Comparison of ENCODE assay signal across 8 cellular contexts in genomic region chr11:7986768-7987559, GRCh38. TPM values are rescaled to one million over a fixed set of nuclear protein-coding genes. Genes with fewer than 3 reads are reported as not detected.
A peak's percentile ranks its signal among the peaks of the same experiment; 100 is the strongest.
DNase-seq lines count a peak whose midpoint lies in the region; ATAC-seq and TF ChIP-seq lines count a peak whose summit lies in the region.

Gene EIF3F, plus strand, starts transcription at chr11:7987337. Its CDS starts 16 bp downstream, at chr11:7987353.

- no peaks in the 10 kb centered on the region for H3K27me3 Mint-ChIP-seq in activated naive CD4-positive, alpha-beta T cell treated with anti-CD3 and anti-CD28 coated beads, Interleukin-2, amount 50 U/mL, for 24 hours

- CTCF ChIA-PET in GM10248 (lab: Yijun Ruan, JAX), result interaction anchor here (0.6 to 4.3 kb wide), 34 partner anchors 9 to 889 kb away, joined by 3 to 72 read pairs (median 4); partner anchors contain the start of genes LMO1 and NLRP10

- ATAC-seq in HG02610 (IDR thresholded peaks at IDR 0.05; ENCODE audit: unreplicated experiment) (peak; percentile 96), SK-N-SH treated with all-trans-retinoic acid at 6 μM for 48 hours (peak; percentile 100)

- H3K27ac ChIP-seq in temporal lobe (ENCODE audit: low read depth, low read length), result no peak within 1 kb of the TSS

- POLR2A ChIA-PET in GM10248 (lab: Yijun Ruan, JAX), result interaction anchor here (0.8 kb wide), 1 partner anchor 10 kb away, joined by 3 read pairs; no protein-coding TSS in a partner anchor

- peak within 1 kb of the TSS; percentile 98 for H3K27ac Mint-ChIP-seq in activated naive CD4-positive, alpha-beta T cell treated with anti-CD3 and anti-CD28 coated beads, Interleukin-2, amount 50 U/mL, for 24 hours

- peak; percentile 87 for TF ChIP-seq CTCF in GM10248 (IDR thresholded peaks at IDR 0.05; ENCODE audit: control extremely low read depth, extremely low read depth, low read depth, missing control alignments)

- H3K4me3 Mint-ChIP-seq in activated naive CD4-positive, alpha-beta T cell treated with anti-CD3 and anti-CD28 coated beads, Interleukin-2, amount 50 U/mL, for 24 hours, result peak within 1 kb of the TSS; percentile 97

- peaks cover 49% of the 10 kb centered on the region for H3K4me1 Mint-ChIP-seq in activated naive CD4-positive, alpha-beta T cell treated with anti-CD3 and anti-CD28 coated beads, Interleukin-2, amount 50 U/mL, for 24 hours

- peaks cover 13% of the 10 kb centered on the region for H3K36me3 Mint-ChIP-seq in activated naive CD4-positive, alpha-beta T cell treated with anti-CD3 and anti-CD28 coated beads, Interleukin-2, amount 50 U/mL, for 24 hours

- DNase-seq in GM10248 (ENCODE audit: extremely low spot score), result peak; percentile 93
- peak; percentile 99 for DNase-seq in NCI-H1092 (lab: John Stamatoyannopoulos, UW)
- DNase-seq in glomerular endothelial cell (ENCODE audit: extremely low read depth, low read depth, low spot score), result peak; percentile 100
- DNase-seq in occipital lobe (lab: John Stamatoyannopoulos, UW), result peak; percentile 92

- H3K9me3 Mint-ChIP-seq in activated naive CD4-positive, alpha-beta T cell treated with anti-CD3 and anti-CD28 coated beads, Interleukin-2, amount 50 U/mL, for 24 hours, result no peaks in the 10 kb centered on the region

TF ChIP-seq in SK-N-SH treated with all-trans-retinoic acid at 6 μM for 48 hours, 23 proteins besides CTCF, POLR2A, EP300 and RAD21:
- TF ChIP-seq ARNTL (CRISPR knock-in tag; IDR thresholded peaks at IDR 0.05; ENCODE audit: borderline replicate concordance, low read depth) (no peak), PATZ1 (CRISPR knock-in tag; IDR thresholded peaks at IDR 0.05; ENCODE audit: borderline replicate concordance) (no peak), ESRRG (CRISPR knock-in tag; IDR thresholded peaks at IDR 0.05) (no peak), ZFP3 (CRISPR knock-in tag; IDR thresholded peaks at IDR 0.05) (no peak), TCF4 (CRISPR knock-in tag; IDR thresholded peaks at IDR 0.05; ENCODE audit: borderline replicate concordance) (no peak), ZNF70 (CRISPR knock-in tag; IDR thresholded peaks at IDR 0.05) (peak; percentile 97), OSR1 (CRISPR knock-in tag; IDR thresholded peaks at IDR 0.05) (no peak), CSDC2 (CRISPR knock-in tag; IDR thresholded peaks at IDR 0.05) (no peak), POU6F1 (CRISPR knock-in tag; IDR thresholded peaks at IDR 0.05; ENCODE audit: borderline replicate concordance, low read depth) (peak; percentile 36; the same call in 1 of the 2 replicates)

RNA-seq across cellular contexts. Expression of gene EIF3F, which starts in this region (rescaled TPM):
- total RNA-seq in glomerular endothelial cell (252 and 293 TPM in 2 replicates), occipital lobe (187 TPM), temporal lobe (88.0 TPM)
